In the genomic region with DNA sequence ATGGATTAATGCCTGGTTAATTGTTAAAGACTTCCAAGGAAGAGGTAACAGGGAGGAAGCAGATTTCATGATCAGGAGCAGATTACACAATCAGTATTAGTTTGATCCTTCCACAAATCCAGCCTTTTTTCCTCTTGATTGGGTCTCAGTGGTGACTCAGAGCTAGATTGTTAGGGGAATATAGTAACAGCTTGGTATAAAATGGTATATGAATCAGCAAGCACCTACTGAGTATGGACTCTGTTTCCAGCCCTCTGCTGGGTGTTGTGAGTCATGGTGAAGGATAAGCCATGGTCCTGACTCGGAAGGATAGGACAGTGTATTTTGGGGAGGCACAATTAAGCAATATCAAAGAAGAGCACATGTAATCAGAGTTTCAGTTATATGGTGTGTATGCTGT, we compare ENCODE assay signal across 28 cellular contexts.
A peak's percentile ranks its signal among the peaks of the same experiment; 100 is the strongest.
DNase-seq lines count a peak whose midpoint lies in the region; ATAC-seq and TF ChIP-seq lines count a peak whose summit lies in the region.
"Had no signal": no experiment of that assay in that cellular context is flagged by ENCODE, and none has a peak within 500 bp of the region (broad histone marks: within the 10 kb centered on the region; RNA-seq: fewer than 3 reads in every experiment).

No MANE protein-coding gene starts in this region.

- H3F3A ChIP-seq in GM23248 (ENCODE audit: insufficient read depth), result no peaks in the 10 kb centered on the region

- intact Hi-C loops in CD4-positive, alpha-beta memory T cell (cut with micrococcal nuclease), result no loop called here

- H3K9me3 ChIP-seq in GM23248 (ENCODE audit: low read depth), result no peaks in the 10 kb centered on the region
- no peaks in the 10 kb centered on the region for H3K9me3 ChIP-seq in T-helper 17 cell (ENCODE audit: control insufficient read depth, low read length, poor library complexity, severe bottlenecking)
- no peaks in the 10 kb centered on the region for H3K9me3 ChIP-seq in CD4-positive, alpha-beta memory T cell (ENCODE audit: control insufficient read depth in 1 of 2, low read length in 2 of 2)
- H3K9me3 ChIP-seq: BLaER1, Caco-2, ovary, SJSA1 had no signal

- peaks cover 5% of the 10 kb centered on the region for H3K27me3 Mint-ChIP-seq in T-helper 17 cell
- H3K27me3 Mint-ChIP-seq in CD4-positive, alpha-beta memory T cell, result peaks cover 16 to 18% of the 10 kb centered on the region in 2 donors

- H3K36me3 Mint-ChIP-seq in T-helper 17 cell (ENCODE audit: low read depth), result no peaks in the 10 kb centered on the region
- no peaks in the 10 kb centered on the region for H3K36me3 Mint-ChIP-seq in CD4-positive, alpha-beta memory T cell
- H3K36me3 Mint-ChIP-seq: activated naive CD4-positive, alpha-beta T cell treated with anti-CD3 and anti-CD28 coated beads, Interleukin-2, amount 50 U/mL, for 24 hours; T-cell; type B pancreatic cell had no signal

- WGBS in GM23248 (ENCODE audit: low coverage in 1 of 2, low lambda C conversion rate in 2 of 2, missing lambda C conversion rate in 2 of 2), 2 experiments, result 0% methylated on average over 1 of the region's 1 CpG

- no peaks in the 10 kb centered on the region for H4K20me1 ChIP-seq in GM23248 (ENCODE audit: insufficient read depth)
- H4K20me1 ChIP-seq: BLaER1 had no signal

- H3K9ac ChIP-seq in GM23248, result no peak overlapping the region
- H3K9ac ChIP-seq: BLaER1 had no signal

- POLR2A ChIA-PET in CD4-positive, alpha-beta memory T cell (lab: Charles Lee; ENCODE audit: partially characterized antibody), result no interaction called here

- H3K27ac ChIP-seq in GM23248 (no peak overlapping the region), epithelial cell of prostate (no peak overlapping the region)
- no peak overlapping the region for H3K27ac ChIP-seq in CD4-positive, alpha-beta memory T cell (ENCODE audit: low read depth, low read length)
- H3K27ac ChIP-seq: BLaER1, cardiac muscle cell, ovary, SJSA1 had no signal

- H2AFZ ChIP-seq in GM23248, result no peak overlapping the region
- H2AFZ ChIP-seq: GM23338 had no signal

- in situ Hi-C loops in GM23248 (cut with MboI) (no loop called here), GM13976 (cut with MboI; ENCODE audit: low sequenced_read_pairs, unreplicated experiment) (no loop called here)

- peaks cover 0 to 8% (median 2%) of the 10 kb centered on the region in 8 donors for H3K9me3 Mint-ChIP-seq in CD4-positive, alpha-beta memory T cell
- H3K9me3 Mint-ChIP-seq: activated CD8-positive, alpha-beta T cell treated with anti-CD3 and anti-CD28 coated beads for 36 hours; activated naive CD4-positive, alpha-beta T cell treated with anti-CD3 and anti-CD28 coated beads, Interleukin-2, amount 50 U/mL, for 24 hours; nephron progenitor cell had no signal

- H3K79me2 ChIP-seq in GM23248 (ENCODE audit: insufficient read depth), result no peaks in the 10 kb centered on the region

- DNase-seq in GM23248 (peak; percentile 3), RPMI7951 (ENCODE audit: low read depth) (peak; percentile 44), epithelial cell of prostate (ENCODE audit: low read depth, low spot score) (peak; percentile 8), renal cortical epithelial cell (ENCODE audit: low read depth) (peak; percentile 40), GM13976 (ENCODE audit: low spot score) (no peak), T-helper 17 cell (no peak)
- DNase-seq in CD4-positive, alpha-beta memory T cell, result no peak
- DNase-seq: activated CD4-positive, CD25-positive, alpha-beta regulatory T cell treated with anti-CD3 and anti-CD28 coated beads, Interleukin-2, amount 50 U/mL, for 72 hours; activated CD8-positive, alpha-beta T cell treated with anti-CD3 and anti-CD28 coated beads for 36 hours; Caco-2; cortex of kidney; IMR-90; kidney; NCI-H1105; NCI-H1930; NCI-H526; nephron progenitor cell; ovary; retina; T-cell had no signal

- no peak overlapping the region for H3K27ac Mint-ChIP-seq in T-helper 17 cell
- H3K27ac Mint-ChIP-seq in CD4-positive, alpha-beta memory T cell, result no peak overlapping the region
- H3K27ac Mint-ChIP-seq: activated CD8-positive, alpha-beta T cell treated with anti-CD3 and anti-CD28 coated beads for 36 hours; activated naive CD4-positive, alpha-beta T cell treated with anti-CD3 and anti-CD28 coated beads, Interleukin-2, amount 50 U/mL, for 24 hours; activated T-helper 17 cell treated with anti-CD3 and anti-CD28 coated beads, Interleukin-2, amount 50 U/mL, for 72 hours; GM23338; nephron progenitor cell; T-cell; type B pancreatic cell had no signal

- H3K36me3 ChIP-seq in GM23248 (ENCODE audit: low read depth), result no peaks in the 10 kb centered on the region
- H3K36me3 ChIP-seq in CD4-positive, alpha-beta memory T cell (ENCODE audit: insufficient read depth, low read length), result no peaks in the 10 kb centered on the region
- H3K36me3 ChIP-seq: BLaER1, cardiac muscle cell, ovary, SJSA1 had no signal

- H3K4me1 ChIP-seq in GM23248 (ENCODE audit: insufficient read depth), result no peaks in the 10 kb centered on the region
- no peaks in the 10 kb centered on the region for H3K4me1 ChIP-seq in CD4-positive, alpha-beta memory T cell (ENCODE audit: insufficient read depth, low read length)
- H3K4me1 ChIP-seq: BLaER1, Caco-2, SJSA1 had no signal

- TF ChIP-seq CTCF in GM13976 (IDR thresholded peaks at IDR 0.05; ENCODE audit: borderline replicate concordance, control extremely low read depth, extremely low read depth, insufficient read depth, missing control alignments), result no peak

- no peaks in the 10 kb centered on the region for H3K9me2 ChIP-seq in GM23248 (ENCODE audit: insufficient read depth)

- no peak for ATAC-seq in T-helper 17 cell
- ATAC-seq: activated CD8-positive, alpha-beta T cell treated with anti-CD3 and anti-CD28 coated beads for 36 hours; activated T-helper 17 cell treated with anti-CD3 and anti-CD28 coated beads, Interleukin-2, amount 50 U/mL, for 72 hours; GM23338; Panc1; T-cell had no signal

- H3K4me1 Mint-ChIP-seq in T-helper 17 cell, result no peaks in the 10 kb centered on the region
- no peaks in the 10 kb centered on the region for H3K4me1 Mint-ChIP-seq in CD4-positive, alpha-beta memory T cell
- H3K4me1 Mint-ChIP-seq: activated naive CD4-positive, alpha-beta T cell treated with anti-CD3 and anti-CD28 coated beads, Interleukin-2, amount 50 U/mL, for 24 hours; activated T-helper 17 cell treated with anti-CD3 and anti-CD28 coated beads, Interleukin-2, amount 50 U/mL, for 72 hours; GM23338; nephron progenitor cell; T-cell had no signal

- CTCF ChIA-PET in CD4-positive, alpha-beta memory T cell (lab: Charles Lee; ENCODE audit: partially characterized antibody), result no interaction called here

- no peaks in the 10 kb centered on the region for H3K27me3 ChIP-seq in GM23248 (replicated peaks; ENCODE audit: insufficient read depth)
- no peaks in the 10 kb centered on the region for H3K27me3 ChIP-seq in CD4-positive, alpha-beta memory T cell (ENCODE audit: insufficient read depth, low read length)
- H3K27me3 ChIP-seq: BLaER1, cardiac muscle cell, ovary, SJSA1 had no signal

- H3K4me2 ChIP-seq in GM23248 (ENCODE audit: unreplicated experiment), result no peak overlapping the region
- H3K4me2 ChIP-seq: BLaER1, GM23338 had no signal

- no peak overlapping the region for H3K4me3 ChIP-seq in GM23248
- no peak overlapping the region for H3K4me3 ChIP-seq in CD4-positive, alpha-beta memory T cell (ENCODE audit: low read length in 2 of 2)
- H3K4me3 ChIP-seq: BLaER1, cardiac muscle cell, GM23338, ovary, SJSA1 had no signal

- H3K4me3 Mint-ChIP-seq in T-helper 17 cell, result no peak overlapping the region
- no peak overlapping the region for H3K4me3 Mint-ChIP-seq in CD4-positive, alpha-beta memory T cell
- H3K4me3 Mint-ChIP-seq: activated CD8-positive, alpha-beta T cell treated with anti-CD3 and anti-CD28 coated beads for 36 hours; activated naive CD4-positive, alpha-beta T cell treated with anti-CD3 and anti-CD28 coated beads, Interleukin-2, amount 50 U/mL, for 24 hours; activated T-helper 17 cell treated with anti-CD3 and anti-CD28 coated beads, Interleukin-2, amount 50 U/mL, for 72 hours; GM23338; nephron progenitor cell; T-cell; type B pancreatic cell had no signal

Comparison
In these comparisons a context has a peak if more than half of its experiments do, and no peak if none do; other contexts are left out.
1. DNase-seq: peak in GM23248 (single experiment), RPMI7951 (single experiment), epithelial cell of prostate (single experiment) and renal cortical epithelial cell (single experiment); none in GM13976 (single experiment), T-helper 17 cell (0 of 3) and CD4-positive, alpha-beta memory T cell (0 of 5).